Comparison of ENCODE assay signal across 21 cellular contexts in genomic region chr4:174429701-174430100, GRCh38.
"Had no signal": no experiment of that assay in that cellular context is flagged by ENCODE, and none has a peak within 500 bp of the region (broad histone marks: within the 10 kb centered on the region; RNA-seq: fewer than 3 reads in every experiment).

No MANE protein-coding gene starts in this region.

- H3K9me3 ChIP-seq: gastroesophageal sphincter, left ventricle myocardium inferior, pancreas, tibial nerve had no signal

- H3K27me3 ChIP-seq: gastroesophageal sphincter, pancreas, tibial nerve had no signal

- H3K27ac ChIP-seq: epithelial cell of prostate, gastroesophageal sphincter, left ventricle myocardium inferior, pancreas, tibial nerve had no signal

- DNase-seq: activated CD4-positive, alpha-beta T cell treated with anti-CD3 and anti-CD28 coated beads, Interleukin-2, amount 10 ng/mL, durations not matched to agents 24 days and 14 days; activated CD4-positive, CD25-positive, alpha-beta regulatory T cell; activated CD8-positive, alpha-beta memory T cell treated with anti-CD3 and anti-CD28 coated beads, Interleukin-2, amount 50 U/mL, for 48 hours; activated CD8-positive, alpha-beta T cell treated with anti-CD3 and anti-CD28 coated beads, Interleukin-2, amount 10 ng/mL, durations not matched to agents 7 days and 5 days; activated gamma-delta T cell; activated T-cell treated with anti-CD3 and anti-CD28 coated beads, Interleukin-2, amount 50 U/mL, for 72 hours; amygdala; effector memory CD8-positive, alpha-beta T cell; islet precursor cell; left ventricle myocardium inferior; naive thymus-derived CD8-positive, alpha-beta T cell; pancreas; stimulated activated CD4-positive, alpha-beta T cell treated with anti-CD3 and anti-CD28 coated beads, Interleukin-12 subunit alpha, Interleukin-12 subunit beta, amount 100 ng/mL, for 4 hours had no signal

- H3K36me3 Mint-ChIP-seq: activated naive CD8-positive, alpha-beta T cell; memory B cell; naive thymus-derived CD8-positive, alpha-beta T cell; stimulated activated memory B cell treated with anti-CD40 and anti-IgM and Interleukin-4, amounts not matched to agents 10 μg/mL and 1 μg/mL and 100 μg/mL, for 72 hours had no signal

- H3K4me3 Mint-ChIP-seq: activated CD4-positive, alpha-beta T cell treated with anti-CD3 and anti-CD28 coated beads, Interleukin-2, amount 10 ng/mL, durations not matched to agents 24 days and 14 days; activated CD8-positive, alpha-beta T cell treated with anti-CD3 and anti-CD28 coated beads, Interleukin-2, amount 10 ng/mL, durations not matched to agents 7 days and 5 days; activated naive CD8-positive, alpha-beta T cell; activated T-cell treated with anti-CD3 and anti-CD28 coated beads, Interleukin-2, amount 50 U/mL, for 72 hours; dendritic cell treated with granulocyte-macrophage colony-stimulating factor and Interleukin-4, amounts not matched to agents 40 ng/mL and 50 ng/mL, for 4 days; effector memory CD8-positive, alpha-beta T cell; memory B cell; naive thymus-derived CD8-positive, alpha-beta T cell; stimulated activated memory B cell treated with anti-CD40 and anti-IgM and Interleukin-4, amounts not matched to agents 10 μg/mL and 1 μg/mL and 100 μg/mL, for 72 hours; T-helper 2 cell treated with Interferon-gamma antibody and Interleukin-4, amounts not matched to agents 5 μg/mL and 100 μg/mL, for 36 hours had no signal

- H3K27ac Mint-ChIP-seq: activated CD4-positive, alpha-beta T cell treated with anti-CD3 and anti-CD28 coated beads, Interleukin-2, amount 10 ng/mL, durations not matched to agents 24 days and 14 days; activated CD8-positive, alpha-beta T cell treated with anti-CD3 and anti-CD28 coated beads, Interleukin-2, amount 10 ng/mL, durations not matched to agents 7 days and 5 days; activated naive CD8-positive, alpha-beta T cell; activated T-cell treated with anti-CD3 and anti-CD28 coated beads, Interleukin-2, amount 50 U/mL, for 72 hours; dendritic cell treated with granulocyte-macrophage colony-stimulating factor and Interleukin-4, amounts not matched to agents 40 ng/mL and 50 ng/mL, for 4 days; effector memory CD8-positive, alpha-beta T cell; memory B cell; naive thymus-derived CD8-positive, alpha-beta T cell; stimulated activated memory B cell treated with anti-CD40 and anti-IgM and Interleukin-4, amounts not matched to agents 10 μg/mL and 1 μg/mL and 100 μg/mL, for 72 hours; T-helper 2 cell treated with Interferon-gamma antibody and Interleukin-4, amounts not matched to agents 5 μg/mL and 100 μg/mL, for 36 hours had no signal

- H3K36me3 ChIP-seq: gastroesophageal sphincter, left ventricle myocardium inferior, pancreas, tibial nerve had no signal

- H3K4me3 ChIP-seq: gastroesophageal sphincter, left ventricle myocardium inferior, pancreas, tibial nerve had no signal

- H3K9me3 Mint-ChIP-seq: activated CD4-positive, alpha-beta T cell treated with anti-CD3 and anti-CD28 coated beads, Interleukin-2, amount 10 ng/mL, durations not matched to agents 24 days and 14 days; dendritic cell treated with granulocyte-macrophage colony-stimulating factor and Interleukin-4, amounts not matched to agents 40 ng/mL and 50 ng/mL, for 4 days; stimulated activated memory B cell treated with anti-CD40 and anti-IgM and Interleukin-4, amounts not matched to agents 10 μg/mL and 1 μg/mL and 100 μg/mL, for 72 hours; T-helper 2 cell treated with Interferon-gamma antibody and Interleukin-4, amounts not matched to agents 5 μg/mL and 100 μg/mL, for 36 hours had no signal

- H3K27me3 Mint-ChIP-seq: activated CD4-positive, alpha-beta T cell treated with anti-CD3 and anti-CD28 coated beads, Interleukin-2, amount 10 ng/mL, durations not matched to agents 24 days and 14 days; activated naive CD8-positive, alpha-beta T cell; dendritic cell treated with granulocyte-macrophage colony-stimulating factor and Interleukin-4, amounts not matched to agents 40 ng/mL and 50 ng/mL, for 4 days; effector memory CD8-positive, alpha-beta T cell; stimulated activated memory B cell treated with anti-CD40 and anti-IgM and Interleukin-4, amounts not matched to agents 10 μg/mL and 1 μg/mL and 100 μg/mL, for 72 hours had no signal

- H3K4me1 Mint-ChIP-seq: activated CD4-positive, alpha-beta T cell treated with anti-CD3 and anti-CD28 coated beads, Interleukin-2, amount 10 ng/mL, durations not matched to agents 24 days and 14 days; memory B cell; naive thymus-derived CD8-positive, alpha-beta T cell; stimulated activated memory B cell treated with anti-CD40 and anti-IgM and Interleukin-4, amounts not matched to agents 10 μg/mL and 1 μg/mL and 100 μg/mL, for 72 hours had no signal

- H3K4me1 ChIP-seq: gastroesophageal sphincter, left ventricle myocardium inferior, pancreas, tibial nerve had no signal
